ENCODE assay signal across 1 cellular context in the genomic region with DNA sequence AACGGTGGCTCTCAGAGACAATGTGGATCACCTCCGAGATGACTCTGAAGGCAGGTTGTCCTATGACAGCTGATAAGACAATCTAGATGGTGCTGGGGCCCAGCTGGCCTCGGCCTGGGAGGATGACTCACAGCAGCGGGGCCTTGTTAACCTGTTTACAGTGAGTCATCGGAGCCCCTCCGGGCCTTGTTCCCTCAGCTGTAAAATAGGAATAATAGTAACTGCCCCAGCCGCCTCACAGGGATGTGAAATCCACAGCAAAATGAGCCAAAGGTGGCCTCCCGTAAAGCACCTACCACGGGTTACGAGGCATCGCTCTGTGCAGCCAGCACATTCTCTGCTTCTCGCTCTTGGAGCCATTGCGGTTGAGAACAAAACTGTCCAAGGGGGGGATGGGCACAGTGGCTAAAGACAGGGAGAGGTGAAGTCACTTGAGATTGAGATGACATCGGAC.
TF ChIP-seq lines count a peak whose summit lies in the region.

No MANE protein-coding gene starts in this region.

TF ChIP-seq in GM23338, 12 proteins besides CTCF, POLR2A, EP300 and RAD21 (continued from another document):
- TF ChIP-seq ETS1 (IDR thresholded peaks at IDR 0.05): no peak
